ENCODE assay signal across 3 cellular contexts in the genomic region with DNA sequence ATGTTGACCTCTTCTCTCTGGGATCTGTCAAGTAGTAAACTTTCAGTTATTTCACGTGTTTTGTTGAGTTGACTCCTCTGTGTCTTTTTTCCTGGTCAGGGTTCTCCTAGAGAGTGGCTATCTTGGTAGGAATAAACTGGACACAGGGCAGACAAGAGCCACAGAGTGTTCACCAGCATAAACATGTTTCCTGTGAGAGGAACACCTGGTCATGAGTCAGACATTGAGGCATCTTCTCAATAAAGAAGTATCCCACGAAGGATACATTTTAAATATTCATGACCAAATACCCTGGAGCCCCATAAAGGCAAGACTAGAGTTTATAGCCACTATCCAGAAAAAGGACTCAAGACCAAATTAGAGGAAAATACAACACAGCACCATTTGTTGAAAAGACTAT.
"Had no signal": no experiment of that assay in that cellular context is flagged by ENCODE, and none has a peak within 500 bp of the region (broad histone marks: within the 10 kb centered on the region; RNA-seq: fewer than 3 reads in every experiment).

No MANE protein-coding gene starts in this region.

- DNase-seq: GDM1, GF-D8 had no signal

- H3K4me3 ChIP-seq: GM12878 had no signal

- ATAC-seq: GM12878 had no signal
